ENCODE assay signal across 12 cellular contexts in the genomic region with DNA sequence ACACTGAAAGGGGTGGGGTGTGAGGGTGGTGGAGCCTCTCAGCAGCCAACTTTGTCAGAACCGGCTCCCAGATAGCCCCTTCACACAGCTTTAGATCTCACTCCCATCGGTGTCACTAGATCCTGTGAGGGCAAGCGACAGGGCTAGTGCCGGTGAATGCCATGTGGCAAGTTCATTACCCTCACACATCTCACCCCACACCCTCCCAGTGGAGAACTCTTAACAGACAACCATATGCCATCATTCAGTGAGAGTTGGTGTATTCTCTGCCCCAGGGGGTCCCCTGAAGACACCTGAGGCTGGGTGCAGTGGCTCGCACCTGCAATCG. TPM values are rescaled to one million over a fixed set of nuclear protein-coding genes. Genes with fewer than 3 reads are reported as not detected.
DNase-seq lines count a peak whose midpoint lies in the region; FAIRE-seq and TF ChIP-seq lines count a peak whose summit lies in the region.
"Had no signal": no experiment of that assay in that cellular context is flagged by ENCODE, and none has a peak within 500 bp of the region (broad histone marks: within the 10 kb centered on the region; RNA-seq: fewer than 3 reads in every experiment).

No MANE protein-coding gene starts in this region.

- CTCF ChIA-PET in activated naive CD4-positive, alpha-beta T cell treated with anti-CD3 and anti-CD28 coated beads, Interleukin-2, amount 10 ng/mL, durations not matched to agents 7 days and 5 days (lab: Charles Lee), result interaction anchor here (0.9 to 1.1 kb wide), 2 partner anchors 13 to 15 kb away, joined by 3 to 8 read pairs; no protein-coding TSS in a partner anchor
- CTCF ChIA-PET in activated CD4-positive, alpha-beta memory T cell treated with anti-CD3 and anti-CD28 coated beads, Interleukin-2, amount 10 ng/mL, durations not matched to agents 7 days and 5 days (lab: Charles Lee), result interaction anchor here (0.7 to 2.3 kb wide), 6 partner anchors 9 to 81 kb away, joined by 3 to 10 read pairs (median 4); partner anchors contain the start of genes SEPTIN6 and SOWAHD

- TF ChIP-seq POLR2A in vagina (IDR thresholded peaks at IDR 0.05) (no peak), GM12891 (IDR thresholded peaks at IDR 0.05; ENCODE audit: low read depth, low read length) (no peak)

- H3K9ac ChIP-seq in kidney (ENCODE audit: low read length in 2 of 2), result no peak overlapping the region

- H3K4me1 Mint-ChIP-seq in activated naive CD4-positive, alpha-beta T cell treated with anti-CD3 and anti-CD28 coated beads, Interleukin-2, amount 10 ng/mL, durations not matched to agents 7 days and 5 days, result peaks cover 61% of the 10 kb centered on the region
- peaks cover 55% of the 10 kb centered on the region for H3K4me1 Mint-ChIP-seq in activated CD4-positive, alpha-beta memory T cell treated with anti-CD3 and anti-CD28 coated beads, Interleukin-2, amount 10 ng/mL, durations not matched to agents 7 days and 5 days

- intact Hi-C loops in kidney (cut with DNase I), result no loop called here
- intact Hi-C loops in vagina (cut with DNase I), result no loop called here
- intact Hi-C loops in posterior cingulate gyrus (cut with DNase I), result no loop called here

- peaks cover 0 to 10% of the 10 kb centered on the region in 2 donors for H3K4me1 ChIP-seq in kidney (ENCODE audit: control insufficient read depth in 1 of 2, insufficient read depth in 1 of 2, low read depth in 1 of 2, low read length in 2 of 2)
- peaks cover 9% of the 10 kb centered on the region for H3K4me1 ChIP-seq in vagina
- no peaks in the 10 kb centered on the region for H3K4me1 ChIP-seq in right atrium auricular region

- FAIRE-seq in kidney (lab: Jason Lieb, UNC), result no peak
- FAIRE-seq in GM12891 (lab: Jason Lieb, UNC), result no peak

- H3K27ac Mint-ChIP-seq in activated naive CD4-positive, alpha-beta T cell treated with anti-CD3 and anti-CD28 coated beads, Interleukin-2, amount 10 ng/mL, durations not matched to agents 7 days and 5 days, result peak overlapping the region; percentile 100
- peak overlapping the region; percentile 99 for H3K27ac Mint-ChIP-seq in activated CD4-positive, alpha-beta memory T cell treated with anti-CD3 and anti-CD28 coated beads, Interleukin-2, amount 10 ng/mL, durations not matched to agents 7 days and 5 days
- H3K27ac Mint-ChIP-seq: H9, mesothelial cell of epicardium, progenitor cell of endocrine pancreas had no signal

- no peak for DNase-seq in activated naive CD4-positive, alpha-beta T cell treated with anti-CD3 and anti-CD28 coated beads, Interleukin-2, amount 10 ng/mL, durations not matched to agents 7 days and 5 days
- DNase-seq in activated naive CD4-positive, alpha-beta T cell treated with anti-CD3 and anti-CD28 coated beads, Interleukin-2, amount 50 U/mL, for 16 hours, result no peak
- DNase-seq in activated CD4-positive, alpha-beta memory T cell treated with anti-CD3 and anti-CD28 coated beads, Interleukin-2, amount 10 ng/mL, durations not matched to agents 7 days and 5 days, result no peak
- DNase-seq in kidney (peak; percentile 19), vagina (ENCODE audit: extremely low spot score in 2 of 2) (no peak), GM12891 (ENCODE audit: insufficient read length, low spot score) (no peak), right atrium auricular region (ENCODE audit: low spot score) (no peak), posterior cingulate gyrus (no peak)
- DNase-seq: dermis blood vessel endothelial cell, H9 had no signal

- H3K36me3 ChIP-seq in kidney (ENCODE audit: control insufficient read depth in 1 of 2, insufficient read depth in 2 of 2, low read length in 2 of 2) (no peaks in the 10 kb centered on the region), vagina (no peaks in the 10 kb centered on the region), right atrium auricular region (no peaks in the 10 kb centered on the region)

- peaks cover 26% of the 10 kb centered on the region for H3K36me3 Mint-ChIP-seq in activated naive CD4-positive, alpha-beta T cell treated with anti-CD3 and anti-CD28 coated beads, Interleukin-2, amount 10 ng/mL, durations not matched to agents 7 days and 5 days
- peaks cover 28% of the 10 kb centered on the region for H3K36me3 Mint-ChIP-seq in activated CD4-positive, alpha-beta memory T cell treated with anti-CD3 and anti-CD28 coated beads, Interleukin-2, amount 10 ng/mL, durations not matched to agents 7 days and 5 days (ENCODE audit: low read depth)
- H3K36me3 Mint-ChIP-seq: mesothelial cell of epicardium had no signal

- POLR2A ChIA-PET in activated CD4-positive, alpha-beta memory T cell treated with anti-CD3 and anti-CD28 coated beads, Interleukin-2, amount 10 ng/mL, durations not matched to agents 7 days and 5 days (lab: Charles Lee), result interaction anchor here (1.3 to 10.2 kb wide), 4 partner anchors 12 to 81 kb away, joined by 4 to 337 read pairs (median 8); partner anchors contain the start of genes SEPTIN6 and SOWAHD

- H3K9me3 ChIP-seq in kidney (ENCODE audit: control insufficient read depth in 1 of 2, low read length in 2 of 2), result no peaks in the 10 kb centered on the region
- no peaks in the 10 kb centered on the region for H3K9me3 ChIP-seq in vagina
- H3K9me3 ChIP-seq in right atrium auricular region, result no peaks in the 10 kb centered on the region

- peak overlapping the region; percentile 77 for H3K4me3 Mint-ChIP-seq in activated naive CD4-positive, alpha-beta T cell treated with anti-CD3 and anti-CD28 coated beads, Interleukin-2, amount 10 ng/mL, durations not matched to agents 7 days and 5 days
- H3K4me3 Mint-ChIP-seq in activated CD4-positive, alpha-beta memory T cell treated with anti-CD3 and anti-CD28 coated beads, Interleukin-2, amount 10 ng/mL, durations not matched to agents 7 days and 5 days, result peak overlapping the region; percentile 78
- H3K4me3 Mint-ChIP-seq: H9, mesothelial cell of epicardium had no signal

- H3K27me3 ChIP-seq in vagina (no peaks in the 10 kb centered on the region), right atrium auricular region (no peaks in the 10 kb centered on the region)

- H3K27ac ChIP-seq in kidney (ENCODE audit: low read depth in 2 of 2, low read length in 2 of 2) (no peak overlapping the region), vagina (peak overlapping the region; percentile 33), right atrium auricular region (no peak overlapping the region)

- H3K4me3 ChIP-seq in kidney (ENCODE audit: low read length in 2 of 2), result no peak overlapping the region
- no peak overlapping the region for H3K4me3 ChIP-seq in vagina
- H3K4me3 ChIP-seq in right atrium auricular region, result no peak overlapping the region

- TF ChIP-seq CTCF in kidney (IDR thresholded peaks at IDR 0.05; ENCODE audit: borderline replicate concordance, extremely low read depth, insufficient read depth) (no peak), vagina (IDR thresholded peaks at IDR 0.05) (no peak), right atrium auricular region (IDR thresholded peaks at IDR 0.05) (no peak)

- H3K27me3 Mint-ChIP-seq in activated naive CD4-positive, alpha-beta T cell treated with anti-CD3 and anti-CD28 coated beads, Interleukin-2, amount 10 ng/mL, durations not matched to agents 7 days and 5 days, result no peaks in the 10 kb centered on the region
- no peaks in the 10 kb centered on the region for H3K27me3 Mint-ChIP-seq in activated CD4-positive, alpha-beta memory T cell treated with anti-CD3 and anti-CD28 coated beads, Interleukin-2, amount 10 ng/mL, durations not matched to agents 7 days and 5 days
- H3K27me3 Mint-ChIP-seq: progenitor cell of endocrine pancreas had no signal

- no peaks in the 10 kb centered on the region for H3K9me3 Mint-ChIP-seq in activated naive CD4-positive, alpha-beta T cell treated with anti-CD3 and anti-CD28 coated beads, Interleukin-2, amount 10 ng/mL, durations not matched to agents 7 days and 5 days
- H3K9me3 Mint-ChIP-seq in activated CD4-positive, alpha-beta memory T cell treated with anti-CD3 and anti-CD28 coated beads, Interleukin-2, amount 10 ng/mL, durations not matched to agents 7 days and 5 days, result no peaks in the 10 kb centered on the region

TF ChIP-seq in GM12891, 5 proteins besides CTCF, POLR2A, EP300 and RAD21:
- TF ChIP-seq POU2F2 (IDR thresholded peaks at IDR 0.05; ENCODE audit: low read depth, low read length), result no peak
- no peak for TF ChIP-seq PAX5 (IDR thresholded peaks at IDR 0.05; ENCODE audit: insufficient read depth, low read length, severe bottlenecking)
- TF ChIP-seq SPI1 (IDR thresholded peaks at IDR 0.05; ENCODE audit: low read depth, low read length), result no peak
- no peak for TF ChIP-seq TAF1 (IDR thresholded peaks at IDR 0.05; ENCODE audit: low read depth, low read length)
- TF ChIP-seq POLR2AphosphoS5 (IDR thresholded peaks at IDR 0.05; ENCODE audit: low read depth, low read length), result no peak
TF ChIP-seq in GM12891: peak in this region for 0.

RNA-seq across cellular contexts. Expression of gene SEPTIN6, which starts 15.3 kb away (rescaled TPM):
- total RNA-seq in activated CD4-positive, alpha-beta memory T cell treated with anti-CD3 and anti-CD28 coated beads, Interleukin-2, amount 10 ng/mL, durations not matched to agents 7 days and 5 days, result 100 to 1,000 TPM; 214 to 219 TPM
- total RNA-seq in kidney (40.1 TPM), vagina (25.8 TPM), right atrium auricular region (10 to 100 TPM; 14.1 to 16.4 TPM)
- 32.4 TPM for polyA plus RNA-seq in kidney (ENCODE audit: insufficient read depth, low read depth, low replicate concordance)
- 245 TPM for polyA plus RNA-seq in GM12891 (2012; ENCODE audit: low read depth, missing spikeins)
